8 cellular contexts compared by ENCODE assay signal in genomic region chr3:9400626-9401025, GRCh38. TPM values are rescaled to one million over a fixed set of nuclear protein-coding genes. Genes with fewer than 3 reads are reported as not detected.
A peak's percentile ranks its signal among the peaks of the same experiment; 100 is the strongest.
DNase-seq lines count a peak whose midpoint lies in the region; ATAC-seq and TF ChIP-seq lines count a peak whose summit lies in the region.

No MANE protein-coding gene starts in this region.

- peak overlapping the region in 9 of 12 donors; percentile 97 to 99 (median 99) for H3K27ac ChIP-seq in heart left ventricle

- intact Hi-C loops in heart left ventricle (cut with DNase I) (loop anchor here in 1 of 10 donors (2.0 kb wide), 1 partner anchor 22 kb away; no protein-coding TSS in a partner anchor), Right ventricle myocardium superior (cut with DNase I) (no loop called here)

- 13 to 32% (median 27%) methylated on average over 4 of the region's 4 CpGs for WGBS in heart left ventricle, 4 donors

- H3K27me3 ChIP-seq in heart left ventricle (no peaks in the 10 kb centered on the region), iPS-15b (ENCODE audit: control insufficient read depth, insufficient read depth, low read length) (no peaks in the 10 kb centered on the region)

- CTCF ChIA-PET in WTC11 (lab: Charles Lee): interaction anchor here (1.3 kb wide), 1 partner anchor 22 kb away, joined by 3 read pairs; no protein-coding TSS in a partner anchor

- peaks cover under 1% of the 10 kb centered on the region; the same call in 1 of the 2 replicates for H3K9me3 Mint-ChIP-seq in WTC11
- no peaks in the 10 kb centered on the region for H3K9me3 Mint-ChIP-seq in type B pancreatic cell

- no peak for ATAC-seq in heart left ventricle
- ATAC-seq in Right ventricle myocardium superior (ENCODE audit: poor library complexity): no peak
- no peak for ATAC-seq in WTC11
- no peak for ATAC-seq in HG02973 (IDR thresholded peaks at IDR 0.05; ENCODE audit: unreplicated experiment)

- H3K9me3 ChIP-seq in heart left ventricle: no peaks in the 10 kb centered on the region
- H3K9me3 ChIP-seq in iPS-15b (ENCODE audit: control insufficient read depth, insufficient read depth, low read length): no peaks in the 10 kb centered on the region

- POLR2A ChIA-PET in WTC11 (lab: Charles Lee): interaction anchor here (1.5 kb wide), 1 partner anchor 21 kb away, joined by 15 read pairs; no protein-coding TSS in a partner anchor

- H3K4me1 ChIP-seq in heart left ventricle: peaks cover 27 to 76% (median 69%) of the 10 kb centered on the region in 12 donors
- H3K4me1 ChIP-seq in iPS-15b (ENCODE audit: control insufficient read depth, insufficient read depth, low read length): peaks cover 21% of the 10 kb centered on the region

- H3K36me3 ChIP-seq in heart left ventricle: no peaks in the 10 kb centered on the region
- no peaks in the 10 kb centered on the region for H3K36me3 ChIP-seq in iPS-15b (ENCODE audit: control insufficient read depth, insufficient read depth, low read length)

- H3K4me3 ChIP-seq in heart left ventricle (peak overlapping the region in 4 of 12 donors; percentile 5 to 94 (median 89)), iPS-15b (ENCODE audit: low read depth, low read length) (peak overlapping the region; percentile 91)

- H3K4me1 Mint-ChIP-seq in WTC11 (peaks cover 64% of the 10 kb centered on the region), type B pancreatic cell (ENCODE audit: unreplicated experiment) (peaks cover 51% of the 10 kb centered on the region)

- DNase-seq in heart left ventricle (no peak), Right ventricle myocardium superior (no peak), WTC11 (ENCODE audit: low spot score) (no peak), type B pancreatic cell (ENCODE audit: extremely low spot score, unreplicated experiment) (no peak), NCI-H748 treated with DMSO at 0.1 percent for 48 hours (lab: John Stamatoyannopoulos, UW) (no peak), SHP77 (lab: John Stamatoyannopoulos, UW) (no peak)

- H3K4me3 Mint-ChIP-seq in WTC11 (peak overlapping the region; percentile 100), type B pancreatic cell (peak overlapping the region; percentile 99)

- TF ChIP-seq POLR2A in heart left ventricle (IDR thresholded peaks at IDR 0.05): no peak

- H3K36me3 Mint-ChIP-seq in WTC11 (peaks cover 14% of the 10 kb centered on the region), type B pancreatic cell (peaks cover 5% of the 10 kb centered on the region)

- no peak overlapping the region for H3K9ac ChIP-seq in iPS-15b (ENCODE audit: low read depth, low read length)

- H3K27ac Mint-ChIP-seq in WTC11 (peak overlapping the region; percentile 92), type B pancreatic cell (peak overlapping the region; percentile 75)

- H3K27me3 Mint-ChIP-seq in WTC11 (ENCODE audit: low read depth) (no peaks in the 10 kb centered on the region), type B pancreatic cell (no peaks in the 10 kb centered on the region)

- no peak for TF ChIP-seq CTCF in heart left ventricle (IDR thresholded peaks at IDR 0.05)
- no peak for TF ChIP-seq CTCF in WTC11 (IDR thresholded peaks at IDR 0.05)
- TF ChIP-seq CTCF in type B pancreatic cell (conservative IDR thresholded peaks at IDR 0.05): no peak

TF ChIP-seq in WTC11, 78 proteins besides CTCF, POLR2A, EP300 and RAD21:
- no peak for TF ChIP-seq ZNF425 (CRISPR knock-in tag; conservative IDR thresholded peaks at IDR 0.05)

RNA-seq across cellular contexts. Expression of gene SETD5, which starts 3.2 kb away (rescaled TPM):
- 10 to 100 TPM; 40.8 to 84.2 (median 53.9) TPM for total RNA-seq in heart left ventricle
- 10 to 100 TPM; 28.2 to 28.7 TPM for polyA plus RNA-seq in heart left ventricle
- 49.7 TPM for total RNA-seq in Right ventricle myocardium superior
- total RNA-seq in WTC11 (2021): 247 to 279 TPM (median 268 TPM) in 3 replicates
- total RNA-seq in type B pancreatic cell (ENCODE audit: low replicate concordance): 153 and 192 TPM in 2 replicates

RNA-seq across cellular contexts. Expression of gene THUMPD3, which starts 37.8 kb away (rescaled TPM):
- 10 to 100 TPM; 25.3 to 65.5 (median 51.5) TPM for total RNA-seq in heart left ventricle
- polyA plus RNA-seq in heart left ventricle: 10 to 100 TPM; 47.0 to 63.0 TPM
- total RNA-seq in Right ventricle myocardium superior: 52.9 TPM
- total RNA-seq in WTC11 (2021): 55.2 to 67.5 TPM (median 66.0 TPM) in 3 replicates
- total RNA-seq in type B pancreatic cell (ENCODE audit: low replicate concordance): 56.8 and 59.2 TPM in 2 replicates
